ENCODE assay signal across 8 cellular contexts in the genomic region with DNA sequence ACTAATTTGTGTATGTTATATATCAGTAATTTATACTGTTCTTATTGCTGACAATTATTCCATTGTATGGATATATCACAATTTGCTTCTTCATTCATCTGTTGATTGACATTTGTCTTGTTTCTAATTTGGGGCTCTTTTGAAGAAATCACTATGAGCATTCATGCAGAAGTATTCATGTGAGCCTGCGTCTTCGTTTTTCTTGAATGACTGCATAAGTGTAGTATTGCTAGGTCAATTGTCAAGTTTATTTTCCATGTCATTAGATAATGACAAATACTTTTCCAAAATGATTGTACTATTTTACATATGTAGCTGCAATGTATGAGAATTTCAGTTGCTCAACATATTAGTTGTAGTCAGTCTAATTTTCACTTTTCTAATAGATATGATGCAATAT.
"Had no signal": no experiment of that assay in that cellular context is flagged by ENCODE, and none has a peak within 500 bp of the region (broad histone marks: within the 10 kb centered on the region; RNA-seq: fewer than 3 reads in every experiment).

No MANE protein-coding gene starts in this region.

- H3K4me3 ChIP-seq: GM23248 had no signal

- H3K4me2 ChIP-seq: KMS-11 had no signal

- H3K9ac ChIP-seq: GM23248, KMS-11 had no signal

- H3K27ac ChIP-seq: GM23248, HL-60, KMS-11 had no signal

- H2AFZ ChIP-seq: GM23248 had no signal

- DNase-seq: GM23248, GOT3, H9, HCEC 1CT, HFFc6, KBM-7 had no signal
